Comparison of ENCODE assay signal across 1 cellular context in genomic region chr19:49944567-49944966, GRCh38.
TF ChIP-seq lines count a peak whose summit lies in the region.

No MANE protein-coding gene starts in this region.

TF ChIP-seq in GM12878, 131 proteins besides CTCF, POLR2A, EP300 and RAD21:
- TF ChIP-seq ETV6 (conservative IDR thresholded peaks at IDR 0.05 in 1 of 2, IDR thresholded peaks at IDR 0.05 in 1 of 2; ENCODE audit: borderline replicate concordance in 1 of 2, low read depth in 1 of 2) (peak in 1 of 2 experiments; percentile 38; a peak in 1 of 4 replicates), IKZF1 (conservative IDR thresholded peaks at IDR 0.05) (peak; percentile 59), NFIC (IDR thresholded peaks at IDR 0.05; ENCODE audit: low read depth, low read length) (0 out of 2 replicates have a peak, but pooled peaks have one; percentile 25), SPI1 (IDR thresholded peaks at IDR 0.05; ENCODE audit: borderline replicate concordance, insufficient read depth, low read depth, low read length) (peak; percentile 65; the same call in 1 of the 2 replicates), RUNX3 (IDR thresholded peaks at IDR 0.05; ENCODE audit: low read length) (peak; percentile 29), DPF2 (IDR thresholded peaks at IDR 0.05) (0 out of 2 replicates have a peak, but pooled peaks have one; percentile 35), IKZF2 (IDR thresholded peaks at IDR 0.05) (peak; percentile 63 to 82), IRF4 (IDR thresholded peaks at IDR 0.05; ENCODE audit: low read depth, low read length) (peak; percentile 61; the same call in 1 of the 2 replicates), POU2F2 (IDR thresholded peaks at IDR 0.05; ENCODE audit: borderline replicate concordance, low read depth, low read length) (peak; percentile 86; the same call in 2 of the 3 replicates), BHLHE40 (IDR thresholded peaks at IDR 0.05; ENCODE audit: borderline replicate concordance in 1 of 2, low read depth in 2 of 2, low read length in 1 of 2) (peak in 1 of 2 experiments; percentile 38; a peak in 1 of 4 replicates), JUNB (IDR thresholded peaks at IDR 0.05) (peak; percentile 71)
